Comparison of ENCODE assay signal across 24 cellular contexts in the genomic region with DNA sequence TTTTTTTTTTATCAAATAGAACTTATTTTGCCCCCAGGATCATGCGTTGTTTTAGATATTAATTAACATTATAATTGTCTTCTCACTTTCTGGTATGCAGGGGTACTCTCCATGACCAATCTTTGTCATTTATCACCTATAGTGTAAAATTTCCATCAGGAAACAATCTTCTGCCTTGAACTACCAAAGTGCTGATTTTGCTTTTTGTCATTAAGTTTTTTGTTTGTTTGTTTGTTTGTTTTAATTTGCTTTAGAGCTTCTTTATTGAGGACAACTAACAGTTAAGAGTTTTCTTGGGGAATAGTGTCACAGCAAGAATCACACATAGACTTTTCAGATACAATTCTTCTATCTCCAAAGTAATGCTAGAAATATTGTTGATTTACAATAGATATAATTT.
"Had no signal": no experiment of that assay in that cellular context is flagged by ENCODE, and none has a peak within 500 bp of the region (broad histone marks: within the 10 kb centered on the region; RNA-seq: fewer than 3 reads in every experiment).

No MANE protein-coding gene starts in this region.

- H3K4me3 ChIP-seq: colonic mucosa, esophagus squamous epithelium, gastrocnemius medialis, heart right ventricle, left lung, lower lobe of right lung had no signal

- H3K27ac ChIP-seq: colonic mucosa, epithelial cell of prostate, esophagus squamous epithelium, gastrocnemius medialis, heart right ventricle, left lung, lower lobe of right lung had no signal

- DNase-seq: colonic mucosa; cortex of kidney; effector CD8-positive, alpha-beta T cell; effector memory CD8-positive, alpha-beta T cell; endodermal cell; erythroblast; esophagus squamous epithelium; foreskin fibroblast; foreskin melanocyte; gastrocnemius medialis; glutamatergic neuron; head of caudate nucleus; heart right ventricle; hippocampal formation; left cardiac atrium; left lung; left ventricle myocardium superior; lower lobe of right lung; mesendoderm; midbrain had no signal

- H3K36me3 ChIP-seq: colonic mucosa, esophagus squamous epithelium, gastrocnemius medialis, heart right ventricle, left lung, lower lobe of right lung had no signal

- ATAC-seq: effector memory CD8-positive, alpha-beta T cell; esophagus mucosa; gastrocnemius medialis; heart right ventricle; left cardiac atrium; left lung; left ventricle myocardium superior; lower lobe of right lung had no signal

- H3K27me3 ChIP-seq: colonic mucosa, esophagus squamous epithelium, gastrocnemius medialis, heart right ventricle, left lung had no signal

- FAIRE-seq: endometrium, keratinocyte had no signal

- H3K4me1 ChIP-seq: colonic mucosa, esophagus squamous epithelium, gastrocnemius medialis, left lung, lower lobe of right lung had no signal

- H3K9me3 ChIP-seq: colonic mucosa, esophagus squamous epithelium, gastrocnemius medialis, heart right ventricle, left lung, lower lobe of right lung had no signal
